In the genomic region with DNA sequence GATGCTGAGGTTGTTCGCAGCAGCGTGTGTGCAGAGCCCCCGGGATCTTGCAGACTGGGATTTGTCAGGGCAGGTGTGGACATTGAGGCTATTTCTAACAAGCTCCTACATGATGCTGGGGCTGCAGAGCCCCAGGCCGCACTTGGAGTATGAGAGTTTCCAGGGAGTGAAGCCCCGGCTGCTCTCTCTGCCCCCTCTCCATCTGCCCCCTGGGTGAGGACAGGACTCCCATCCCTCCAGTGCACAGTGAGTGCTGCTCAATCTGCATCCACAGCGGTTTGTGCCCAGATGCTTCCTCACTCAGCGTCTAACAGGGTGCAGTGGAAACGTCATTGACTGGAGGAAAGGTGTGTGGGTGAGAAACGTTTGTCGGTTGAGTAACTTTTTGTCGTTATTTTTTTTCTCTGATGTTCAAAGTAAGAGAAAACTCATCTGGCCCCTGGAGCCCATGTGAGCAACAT, we compare ENCODE assay signal across 12 cellular contexts. TPM values are rescaled to one million over a fixed set of nuclear protein-coding genes. Genes with fewer than 3 reads are reported as not detected.
DNase-seq lines count a peak whose midpoint lies in the region; ATAC-seq and TF ChIP-seq lines count a peak whose summit lies in the region.
"Had no signal": no experiment of that assay in that cellular context is flagged by ENCODE, and none has a peak within 500 bp of the region (broad histone marks: within the 10 kb centered on the region; RNA-seq: fewer than 3 reads in every experiment).

No MANE protein-coding gene starts in this region.

- intact Hi-C loops in OCI-LY7 (cut with micrococcal nuclease; ENCODE audit: unreplicated experiment): no loop called here

- POLR2A ChIA-PET in OCI-LY7 (lab: Charles Lee): interaction anchor here (1.1 to 2.9 kb wide), 4 partner anchors 12 to 36 kb away, joined by 3 to 43 read pairs (median 8); no protein-coding TSS in a partner anchor

- H3K9me2 ChIP-seq in OCI-LY7 (ENCODE audit: insufficient read depth, low read length): no peaks in the 10 kb centered on the region

- peaks cover 76% of the 10 kb centered on the region for H3K4me1 ChIP-seq in OCI-LY7 (ENCODE audit: insufficient read depth, low read length, poor library complexity, severe bottlenecking)
- H3K4me1 ChIP-seq: upper lobe of right lung had no signal

- H3K79me2 ChIP-seq in OCI-LY7 (ENCODE audit: insufficient read depth, low read depth, low read length): peaks cover 22% of the 10 kb centered on the region; the same call in 1 of the 2 replicates

- peaks cover 45% of the 10 kb centered on the region for H3K27me3 Mint-ChIP-seq in osteocyte (ENCODE audit: unreplicated experiment)

- no peak overlapping the region for H3K4me3 Mint-ChIP-seq in osteocyte (ENCODE audit: unreplicated experiment)

- peaks cover 51 to 94% of the 10 kb centered on the region in 2 donors for H3K36me3 Mint-ChIP-seq in activated naive CD4-positive, alpha-beta T cell treated with anti-CD3 and anti-CD28 coated beads, Interleukin-2, amount 50 U/mL, for 72 hours
- H3K36me3 Mint-ChIP-seq in osteocyte (ENCODE audit: unreplicated experiment): no peaks in the 10 kb centered on the region

- H3K36me3 ChIP-seq in OCI-LY7 (ENCODE audit: insufficient read depth, low read length): peaks cover 20% of the 10 kb centered on the region
- H3K36me3 ChIP-seq: upper lobe of right lung had no signal

- no peaks in the 10 kb centered on the region for H3K9me3 Mint-ChIP-seq in activated naive CD4-positive, alpha-beta T cell treated with anti-CD3 and anti-CD28 coated beads, Interleukin-2, amount 50 U/mL, for 72 hours
- H3K9me3 Mint-ChIP-seq in osteocyte (ENCODE audit: unreplicated experiment): no peaks in the 10 kb centered on the region

- peak overlapping the region; percentile 52 to 79 for H3K27ac Mint-ChIP-seq in activated naive CD4-positive, alpha-beta T cell treated with anti-CD3 and anti-CD28 coated beads, Interleukin-2, amount 50 U/mL, for 72 hours
- no peak overlapping the region for H3K27ac Mint-ChIP-seq in osteocyte (ENCODE audit: unreplicated experiment)

- H3K4me3 ChIP-seq in OCI-LY7 (ENCODE audit: low read depth, low read length, poor library complexity, severe bottlenecking): peak overlapping the region; percentile 40
- H3K4me3 ChIP-seq: upper lobe of right lung had no signal

- peaks cover 11% of the 10 kb centered on the region; the same call in 1 of the 2 replicates for H3K9me3 ChIP-seq in OCI-LY7 (ENCODE audit: low read length)
- H3K9me3 ChIP-seq: upper lobe of right lung had no signal

- peak overlapping the region; percentile 73 for H3K27ac ChIP-seq in OCI-LY7 (ENCODE audit: low read depth, low read length, poor library complexity, severe bottlenecking)
- H3K27ac ChIP-seq: 22Rv1, upper lobe of right lung had no signal

- ATAC-seq in activated CD4-positive, CD25-positive, alpha-beta regulatory T cell treated with anti-CD3 and anti-CD28 coated beads, Interleukin-2, amount 50 U/mL, for 24 hours: peak; percentile 30 to 33
- peak in 1 of 2 donors; percentile 32 for ATAC-seq in activated naive CD4-positive, alpha-beta T cell treated with anti-CD3 and anti-CD28 coated beads, Interleukin-2, amount 50 U/mL, for 72 hours
- ATAC-seq in HG03571 (IDR thresholded peaks at IDR 0.05; ENCODE audit: unreplicated experiment): no peak
- ATAC-seq: upper lobe of right lung had no signal

- BruUV-seq in OCI-LY7 (replicated peaks; lab: Mats Ljungman, UMichigan): no TSS peak

- CTCF ChIA-PET in OCI-LY7 (lab: Charles Lee; ENCODE audit: unreplicated experiment): interaction anchor here (0.6 to 1.5 kb wide), 3 partner anchors 10 to 31 kb away, joined by 3 to 10 read pairs (median 4); no protein-coding TSS in a partner anchor

- no peak for DNase-seq in activated CD4-positive, CD25-positive, alpha-beta regulatory T cell (lab: John Stamatoyannopoulos, UW)
- DNase-seq in OCI-LY7 (ENCODE audit: low spot score) (peak; percentile 70), osteocyte (ENCODE audit: extremely low spot score, unreplicated experiment) (peak; percentile 57), RKO (ENCODE audit: low spot score) (no peak), MV-4-11 (lab: John Stamatoyannopoulos, UW) (no peak)
- DNase-seq in activated naive CD4-positive, alpha-beta T cell treated with anti-CD3 and anti-CD28 coated beads, Interleukin-2, amount 50 U/mL, for 72 hours (ENCODE audit: low spot score in 2 of 2): peak; percentile 2 to 37
- DNase-seq: GOT3, upper lobe of right lung had no signal

- TF ChIP-seq CTCF in OCI-LY7 (conservative IDR thresholded peaks at IDR 0.05; ENCODE audit: low read length) (no peak), osteocyte (IDR thresholded peaks at IDR 0.05) (no peak)

- H3K4me1 Mint-ChIP-seq in osteocyte (ENCODE audit: unreplicated experiment): peaks cover 7% of the 10 kb centered on the region

- H4K20me1 ChIP-seq in OCI-LY7 (ENCODE audit: insufficient read depth, low read length): no peaks in the 10 kb centered on the region

- peak overlapping the region; percentile 63 for H2AFZ ChIP-seq in OCI-LY7 (ENCODE audit: low read length)

- H3K4me2 ChIP-seq in OCI-LY7 (ENCODE audit: low read length): peak overlapping the region; percentile 71

RNA-seq across cellular contexts. Expression of a gene that starts 25.3 kb away (rescaled TPM):
- 24.0 and 24.3 TPM in 2 replicates for total RNA-seq in OCI-LY7 (2014; rRNA removed; shearing (Covaris generic))
- total RNA-seq in OCI-LY7 (2022) (22.3 and 27.5 TPM in 2 replicates), osteocyte (not detected in 2 replicates)
- 100 to 1,000 TPM; 531 to 706 TPM for total RNA-seq in activated naive CD4-positive, alpha-beta T cell treated with anti-CD3 and anti-CD28 coated beads, Interleukin-2, amount 50 U/mL, for 72 hours
- total RNA-seq: skeletal muscle tissue had no signal

RNA-seq across cellular contexts. Expression of a gene that starts 51.9 kb away (rescaled TPM):
- 103 and 152 TPM in 2 replicates for total RNA-seq in OCI-LY7 (2014; rRNA removed; shearing (Covaris generic))
- total RNA-seq in OCI-LY7 (2022) (248 and 266 TPM in 2 replicates), osteocyte (73.4 and 80.1 TPM in 2 replicates)
- total RNA-seq in activated naive CD4-positive, alpha-beta T cell treated with anti-CD3 and anti-CD28 coated beads, Interleukin-2, amount 50 U/mL, for 72 hours: 100 to 1,000 TPM; 141 to 227 TPM

RNA-seq across cellular contexts. Expression of a gene that starts 59.5 kb away (rescaled TPM):
- total RNA-seq in OCI-LY7 (2014; rRNA removed; shearing (Covaris generic)): 5.5 and 14.5 TPM in 2 replicates
- total RNA-seq in OCI-LY7 (2022) (5.9 and 7.6 TPM in 2 replicates), osteocyte (0.40 and 0.44 TPM in 2 replicates)
- total RNA-seq in activated naive CD4-positive, alpha-beta T cell treated with anti-CD3 and anti-CD28 coated beads, Interleukin-2, amount 50 U/mL, for 72 hours: 10 to 100 TPM in 1 of 2 donors, 1 to 10 TPM in 1; 6.6 to 16.7 TPM

Comparison
In these comparisons a context has a peak if more than half of its experiments do, and no peak if none do; other contexts are left out.
1. DNase-seq: peak in OCI-LY7 (single experiment), activated naive CD4-positive, alpha-beta T cell treated with anti-CD3 and anti-CD28 coated beads, Interleukin-2, amount 50 U/mL, for 72 hours (2 of 2) and osteocyte (single experiment); none in activated CD4-positive, CD25-positive, alpha-beta regulatory T cell (0 of 4), RKO (single experiment) and MV-4-11 (single experiment).
2. RNA of a gene that starts 25.3 kb away (total RNA-seq): 531 to 706 TPM in activated naive CD4-positive, alpha-beta T cell treated with anti-CD3 and anti-CD28 coated beads, Interleukin-2, amount 50 U/mL, for 72 hours and 22.3 to 27.5 TPM in OCI-LY7; not detected in osteocyte; every median in the first group is over 10 times any median in the second.